In the genomic region with DNA sequence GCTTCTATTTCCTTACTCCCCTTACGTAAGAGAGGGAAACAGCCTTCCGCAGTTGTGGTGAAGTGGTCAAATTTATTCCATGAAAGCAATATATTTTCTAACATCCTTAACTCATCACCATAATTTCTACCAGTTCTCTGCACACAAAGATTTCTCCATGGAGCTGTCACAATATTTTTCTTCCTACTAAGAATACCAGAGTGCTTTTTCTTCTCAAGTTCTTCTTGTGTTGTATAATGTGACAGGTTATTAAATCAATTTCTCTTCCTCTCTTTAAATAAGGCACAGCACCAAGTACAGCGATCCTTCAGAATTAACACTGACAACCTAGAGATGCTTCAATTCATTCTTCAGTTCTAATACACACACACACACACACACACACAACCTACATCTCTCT, we compare ENCODE assay signal across 20 cellular contexts.
"Had no signal": no experiment of that assay in that cellular context is flagged by ENCODE, and none has a peak within 500 bp of the region (broad histone marks: within the 10 kb centered on the region; RNA-seq: fewer than 3 reads in every experiment).

No MANE protein-coding gene starts in this region.

- DNase-seq: colonic mucosa; cortex of kidney; effector CD8-positive, alpha-beta T cell; effector memory CD8-positive, alpha-beta T cell; endodermal cell; erythroblast; esophagus squamous epithelium; foreskin fibroblast; foreskin melanocyte; gastrocnemius medialis; glutamatergic neuron; heart right ventricle; hippocampal formation; left cardiac atrium; left lung; left ventricle myocardium superior; lower lobe of right lung; mesenchymal stem cell; mucosa of descending colon had no signal

- H3K4me3 ChIP-seq: colonic mucosa, esophagus squamous epithelium, gastrocnemius medialis, heart right ventricle, left lung, lower lobe of right lung, mucosa of descending colon had no signal

- H3K27ac ChIP-seq: colonic mucosa, epithelial cell of prostate, esophagus squamous epithelium, gastrocnemius medialis, heart right ventricle, left lung, lower lobe of right lung had no signal

- H3K36me3 ChIP-seq: colonic mucosa, esophagus squamous epithelium, gastrocnemius medialis, heart right ventricle, left lung, lower lobe of right lung had no signal

- H3K27me3 ChIP-seq: colonic mucosa, esophagus squamous epithelium, gastrocnemius medialis, heart right ventricle, left lung had no signal

- H3K4me1 ChIP-seq: colonic mucosa, esophagus squamous epithelium, gastrocnemius medialis, heart right ventricle, left lung, lower lobe of right lung had no signal

- H3K9me3 ChIP-seq: colonic mucosa, esophagus squamous epithelium, gastrocnemius medialis, left lung, lower lobe of right lung, mucosa of descending colon had no signal
